Comparison of ENCODE assay signal across 8 cellular contexts in genomic region chr6:121319112-121319553, GRCh38. TPM values are rescaled to one million over a fixed set of nuclear protein-coding genes. Genes with fewer than 3 reads are reported as not detected.
A peak's percentile ranks its signal among the peaks of the same experiment; 100 is the strongest.
DNase-seq lines count a peak whose midpoint lies in the region; ATAC-seq and TF ChIP-seq lines count a peak whose summit lies in the region.
"Had no signal": no experiment of that assay in that cellular context is flagged by ENCODE, and none has a peak within 500 bp of the region (broad histone marks: within the 10 kb centered on the region; RNA-seq: fewer than 3 reads in every experiment).

No MANE protein-coding gene starts in this region.

- no peaks in the 10 kb centered on the region for H3K27me3 Mint-ChIP-seq in WTC11 (ENCODE audit: low read depth)
- no peaks in the 10 kb centered on the region for H3K27me3 Mint-ChIP-seq in Calu3 (ENCODE audit: unreplicated experiment)

- H3K4me3 Mint-ChIP-seq in WTC11 (peak overlapping the region; percentile 27; the same call in 1 of the 2 replicates), Calu3 (ENCODE audit: low read depth, unreplicated experiment) (no peak overlapping the region)

- H3K4me2 ChIP-seq in GM23248 (ENCODE audit: unreplicated experiment): peak overlapping the region; percentile 93

- H3K9me3 ChIP-seq in GM23248 (ENCODE audit: low read depth) (no peaks in the 10 kb centered on the region), iPS-18a (ENCODE audit: control insufficient read depth, low read depth, low read length) (no peaks in the 10 kb centered on the region), thyroid gland (no peaks in the 10 kb centered on the region)

- H3K9ac ChIP-seq in GM23248: no peak overlapping the region; the same call in 1 of the 2 replicates
- no peak overlapping the region for H3K9ac ChIP-seq in iPS-18a (ENCODE audit: low read length)

- H3K27ac Mint-ChIP-seq in WTC11: no peak overlapping the region
- H3K27ac Mint-ChIP-seq in Calu3 (ENCODE audit: unreplicated experiment): no peak overlapping the region

- DNase-seq in GM23248: peak; percentile 62
- DNase-seq in WTC11 (ENCODE audit: low spot score): no peak
- DNase-seq in thyroid gland: no peak
- no peak for DNase-seq in Calu3

- no peaks in the 10 kb centered on the region for H3K36me3 Mint-ChIP-seq in WTC11
- H3K36me3 Mint-ChIP-seq in Calu3 (ENCODE audit: insufficient read depth, unreplicated experiment): no peaks in the 10 kb centered on the region

- H3K36me3 ChIP-seq in GM23248 (ENCODE audit: low read depth) (no peaks in the 10 kb centered on the region), iPS-18a (ENCODE audit: control insufficient read depth, low read depth, low read length) (peaks cover 4% of the 10 kb centered on the region), thyroid gland (no peaks in the 10 kb centered on the region)

- peak overlapping the region; percentile 64 for H3K4me3 ChIP-seq in GM23248
- H3K4me3 ChIP-seq in iPS-18a (ENCODE audit: low read length): peak overlapping the region; percentile 42
- peak overlapping the region in 1 of 3 donors; percentile 36 for H3K4me3 ChIP-seq in thyroid gland (replicated peaks in 1 of 3)

- no peaks in the 10 kb centered on the region for H3K27me3 ChIP-seq in GM23248 (replicated peaks; ENCODE audit: insufficient read depth)
- no peaks in the 10 kb centered on the region for H3K27me3 ChIP-seq in iPS-18a (ENCODE audit: control insufficient read depth, insufficient read depth, low read length)
- H3K27me3 ChIP-seq in thyroid gland: no peaks in the 10 kb centered on the region

- in situ Hi-C loops in GM23248 (cut with MboI): no loop called here

- peaks cover 3% of the 10 kb centered on the region; the same call in 1 of the 2 replicates for H3K4me1 ChIP-seq in GM23248 (ENCODE audit: insufficient read depth)
- no peaks in the 10 kb centered on the region for H3K4me1 ChIP-seq in iPS-18a (ENCODE audit: control insufficient read depth, low read depth, low read length)
- H3K4me1 ChIP-seq in thyroid gland: no peaks in the 10 kb centered on the region

- H3K9me3 Mint-ChIP-seq in WTC11 (no peaks in the 10 kb centered on the region), Calu3 (ENCODE audit: low read depth, unreplicated experiment) (no peaks in the 10 kb centered on the region)

- BruUV-seq in Calu3 (replicated peaks; lab: Mats Ljungman, UMichigan): no TSS peak

- no peaks in the 10 kb centered on the region for H3K9me2 ChIP-seq in GM23248 (ENCODE audit: insufficient read depth)

- CTCF ChIA-PET in WTC11 (lab: Charles Lee) (interaction anchor here (0.6 to 2.1 kb wide), 25 partner anchors 9 to 1212 kb away, joined by 3 to 26 read pairs (median 4); partner anchors contain the start of gene TBC1D32), Calu3 (lab: Charles Lee) (no interaction called here)

- no peak for TF ChIP-seq POLR2A in thyroid gland (IDR thresholded peaks at IDR 0.05)

- H2AFZ ChIP-seq in GM23248: peak overlapping the region; percentile 87

- H3K4me1 Mint-ChIP-seq in WTC11 (no peaks in the 10 kb centered on the region), Calu3 (ENCODE audit: low read depth, unreplicated experiment) (no peaks in the 10 kb centered on the region)

- no peaks in the 10 kb centered on the region for H3F3A ChIP-seq in GM23248 (ENCODE audit: insufficient read depth)

- POLR2A ChIA-PET in WTC11 (lab: Charles Lee): no interaction called here

- WGBS in GM23248 (ENCODE audit: low coverage in 1 of 2, low lambda C conversion rate in 2 of 2, missing lambda C conversion rate in 2 of 2), 2 experiments: 5% methylated on average over 4 of the region's 4 CpGs
- 22 to 29% methylated on average over 4 of the region's 4 CpGs for WGBS in thyroid gland, 2 donors

- no peak overlapping the region for H3K27ac ChIP-seq in GM23248
- no peak overlapping the region for H3K27ac ChIP-seq in iPS-18a (ENCODE audit: low read length)
- no peak overlapping the region for H3K27ac ChIP-seq in thyroid gland
- H3K27ac ChIP-seq: VCaP had no signal

- peak; percentile 90 for ATAC-seq in WTC11
- ATAC-seq in HG03045 (IDR thresholded peaks at IDR 0.05; ENCODE audit: unreplicated experiment): no peak
- no peak for ATAC-seq in GM19328 (IDR thresholded peaks at IDR 0.05; ENCODE audit: unreplicated experiment)

- intact Hi-C loops in thyroid gland (cut with DNase I): no loop called here
- intact Hi-C loops in Calu3 (cut with micrococcal nuclease; ENCODE audit: unreplicated experiment): no loop called here

- H3K79me2 ChIP-seq in GM23248 (ENCODE audit: insufficient read depth): no peaks in the 10 kb centered on the region

- H4K20me1 ChIP-seq in GM23248 (ENCODE audit: insufficient read depth): no peaks in the 10 kb centered on the region

- peak; percentile 36; the same call in 1 of the 2 replicates for TF ChIP-seq CTCF in WTC11 (IDR thresholded peaks at IDR 0.05)
- peak in 4 of 6 experiments; percentile 26 to 52 (median 46) for TF ChIP-seq CTCF in thyroid gland (IDR thresholded peaks at IDR 0.05)
- TF ChIP-seq CTCF in Calu3 (IDR thresholded peaks at IDR 0.05; ENCODE audit: unreplicated experiment): no peak

TF ChIP-seq in WTC11, 78 proteins besides CTCF, POLR2A, EP300 and RAD21:
- TF ChIP-seq PRRX2 (CRISPR knock-in tag; IDR thresholded peaks at IDR 0.05) (no peak), HMGA2 (CRISPR knock-in tag; IDR thresholded peaks at IDR 0.05) (0 out of 2 replicates have a peak, but pooled peaks have one; percentile 1)

RNA-seq across cellular contexts. Expression of gene TBC1D32, which starts 15.1 kb away (rescaled TPM):
- total RNA-seq in GM23248 (2014; rRNA removed; shearing (Covaris generic)): 9.0 and 14.2 TPM in 2 replicates
- 4.7 and 4.9 TPM in 2 replicates for polyA plus RNA-seq in GM23248 (2016; fragmentation: Nextera tagmentation; extraction: Ambion mirVana)
- total RNA-seq in WTC11 (2021) (5.2 to 12.5 TPM (median 8.9 TPM) in 3 replicates), thyroid gland (10 to 100 TPM; 14.9 to 27.1 (median 22.4) TPM), Calu3 (2022) (8.4 and 8.9 TPM in 2 replicates)
